Comparison of ENCODE assay signal across 15 cellular contexts in the genomic region with DNA sequence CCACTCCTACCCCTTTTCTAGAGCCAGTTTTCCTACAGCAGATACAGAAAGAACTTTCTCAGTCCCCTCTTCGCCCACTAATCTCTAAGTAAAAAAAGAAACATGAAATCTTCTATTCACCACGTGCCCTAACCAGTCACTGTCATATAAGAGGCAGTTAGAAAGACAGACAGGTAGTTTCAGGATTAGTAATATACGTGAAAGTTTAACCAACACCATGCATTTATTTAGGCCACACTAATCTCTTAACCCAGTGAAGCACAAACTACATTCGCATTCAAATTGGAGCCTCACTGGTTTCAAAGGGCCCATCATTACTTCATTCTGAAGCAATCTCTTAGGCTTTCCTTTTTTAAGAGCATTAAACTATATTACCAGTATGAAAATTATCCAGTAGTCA. TPM values are rescaled to one million over a fixed set of nuclear protein-coding genes. Genes with fewer than 3 reads are reported as not detected.
DNase-seq lines count a peak whose midpoint lies in the region; ATAC-seq and TF ChIP-seq lines count a peak whose summit lies in the region.
"Had no signal": no experiment of that assay in that cellular context is flagged by ENCODE, and none has a peak within 500 bp of the region (broad histone marks: within the 10 kb centered on the region; RNA-seq: fewer than 3 reads in every experiment).

No MANE protein-coding gene starts in this region.

- TF ChIP-seq CTCF in GM12865 (IDR thresholded peaks at IDR 0.05; ENCODE audit: insufficient read depth, low read depth, low read length, missing control alignments) = no peak
- no peak for TF ChIP-seq CTCF in spleen (IDR thresholded peaks at IDR 0.05 in 8 of 11, conservative IDR thresholded peaks at IDR 0.05 in 3 of 11)

- intact Hi-C loops in aorta (cut with DNase I) (no loop called here), spleen (cut with DNase I; ENCODE audit: low total_unique reads) (no loop called here)

- no peaks in the 10 kb centered on the region for H3K4me1 ChIP-seq in aorta (ENCODE audit: control insufficient read depth in 1 of 2, insufficient read depth in 2 of 2, low read length in 2 of 2)
- H3K4me1 ChIP-seq in spleen = peaks cover 0 to 9% (median 0%) of the 10 kb centered on the region in 6 donors
- H3K4me1 ChIP-seq: SJCRH30, thyroid gland had no signal

- no peaks in the 10 kb centered on the region for H3K36me3 ChIP-seq in aorta (ENCODE audit: control insufficient read depth in 1 of 2, insufficient read depth in 2 of 2, low read length in 1 of 2)
- peaks cover 0 to 28% (median 13%) of the 10 kb centered on the region in 6 donors for H3K36me3 ChIP-seq in spleen
- H3K36me3 ChIP-seq: thyroid gland had no signal

- TF ChIP-seq POLR2A in spleen (IDR thresholded peaks at IDR 0.05) = no peak

- WGBS in aorta, 2 donors = 92 to 94% methylated on average over 4 of the region's 4 CpGs
- 65 to 83% (median 77%) methylated on average over 4 of the region's 4 CpGs for WGBS in spleen, 5 donors

- ATAC-seq in HG02798 (IDR thresholded peaks at IDR 0.05; ENCODE audit: poor library complexity, unreplicated experiment) (peak; percentile 100), HG03571 (IDR thresholded peaks at IDR 0.05; ENCODE audit: unreplicated experiment) (peak; percentile 100), aorta (ENCODE audit: low FRiP score) (no peak)

- DNase-seq in GM12865 (ENCODE audit: low read depth) (peak; percentile 80), GM19240 (ENCODE audit: insufficient read length, low spot score) (peak; percentile 10), DMS114 treated with DMSO at 0.1 percent for 48 hours (lab: John Stamatoyannopoulos, UW; ENCODE audit: unreplicated experiment) (no peak), aorta (no peak), spleen (no peak), NCI-H1092 treated with DMSO at 0.1 percent for 48 hours (lab: John Stamatoyannopoulos, UW) (no peak)
- DNase-seq: CD8-positive, alpha-beta memory T cell; central memory CD4-positive, alpha-beta T cell; HFFc6; NCI-H2029; SJCRH30; thyroid gland had no signal

- H3K27ac ChIP-seq in aorta (ENCODE audit: low read depth in 1 of 2, low read length in 2 of 2) (no peak overlapping the region), spleen (no peak overlapping the region)
- H3K27ac ChIP-seq: SJCRH30, thyroid gland had no signal

- H3K9me3 ChIP-seq in aorta (ENCODE audit: control insufficient read depth, low read length) (no peaks in the 10 kb centered on the region), spleen (no peaks in the 10 kb centered on the region)
- H3K9me3 ChIP-seq: SJCRH30, thyroid gland had no signal

- H3K27me3 ChIP-seq in aorta (ENCODE audit: control insufficient read depth in 1 of 2, insufficient read depth in 2 of 2, low read length in 1 of 2) = no peaks in the 10 kb centered on the region
- H3K27me3 ChIP-seq in spleen (replicated peaks in 1 of 7) = no peaks in the 10 kb centered on the region
- H3K27me3 ChIP-seq: SJCRH30, thyroid gland had no signal

- H3K4me3 ChIP-seq in GM12865 (ENCODE audit: low read depth, low read length) (no peak overlapping the region), aorta (ENCODE audit: low read length in 2 of 2) (no peak overlapping the region), spleen (no peak overlapping the region)
- H3K4me3 ChIP-seq: SJCRH30, thyroid gland had no signal

RNA-seq across cellular contexts. Expression of gene GPATCH2, which starts 10.1 kb away (rescaled TPM):
- total RNA-seq in aorta (10 to 100 TPM; 13.8 to 17.3 TPM), spleen (10 to 100 TPM; 15.0 to 24.2 (median 19.2) TPM)
- polyA plus RNA-seq in aorta (1 to 10 TPM; 5.1 to 5.9 TPM), spleen (1 to 10 TPM; 2.7 to 4.3 (median 4.2) TPM)

RNA-seq across cellular contexts. Expression of gene SPATA17, which starts 10.3 kb away (rescaled TPM):
- total RNA-seq in aorta (under 1 TPM in 1 of 2 donors, not detected in 1; 0.32 TPM), spleen (not detected)
- polyA plus RNA-seq in aorta (under 1 TPM in 1 of 2 donors, not detected in 1; 0.59 TPM), spleen (under 1 TPM in 2 of 3 donors, not detected in 1; 0.06 to 0.10 TPM)
- total RNA-seq: glomerular endothelial cell had no signal
- polyA plus RNA-seq: CD8-positive, alpha-beta memory T cell had no signal

Comparison
In these comparisons a context has a peak if more than half of its experiments do, and no peak if none do; other contexts are left out.
1. DNase-seq: peak in GM12865 (single experiment) and GM19240 (single experiment); none in DMS114 treated with DMSO at 0.1 percent for 48 hours (single experiment), aorta (0 of 2), spleen (single experiment) and NCI-H1092 treated with DMSO at 0.1 percent for 48 hours (single experiment).